In the genomic region with DNA sequence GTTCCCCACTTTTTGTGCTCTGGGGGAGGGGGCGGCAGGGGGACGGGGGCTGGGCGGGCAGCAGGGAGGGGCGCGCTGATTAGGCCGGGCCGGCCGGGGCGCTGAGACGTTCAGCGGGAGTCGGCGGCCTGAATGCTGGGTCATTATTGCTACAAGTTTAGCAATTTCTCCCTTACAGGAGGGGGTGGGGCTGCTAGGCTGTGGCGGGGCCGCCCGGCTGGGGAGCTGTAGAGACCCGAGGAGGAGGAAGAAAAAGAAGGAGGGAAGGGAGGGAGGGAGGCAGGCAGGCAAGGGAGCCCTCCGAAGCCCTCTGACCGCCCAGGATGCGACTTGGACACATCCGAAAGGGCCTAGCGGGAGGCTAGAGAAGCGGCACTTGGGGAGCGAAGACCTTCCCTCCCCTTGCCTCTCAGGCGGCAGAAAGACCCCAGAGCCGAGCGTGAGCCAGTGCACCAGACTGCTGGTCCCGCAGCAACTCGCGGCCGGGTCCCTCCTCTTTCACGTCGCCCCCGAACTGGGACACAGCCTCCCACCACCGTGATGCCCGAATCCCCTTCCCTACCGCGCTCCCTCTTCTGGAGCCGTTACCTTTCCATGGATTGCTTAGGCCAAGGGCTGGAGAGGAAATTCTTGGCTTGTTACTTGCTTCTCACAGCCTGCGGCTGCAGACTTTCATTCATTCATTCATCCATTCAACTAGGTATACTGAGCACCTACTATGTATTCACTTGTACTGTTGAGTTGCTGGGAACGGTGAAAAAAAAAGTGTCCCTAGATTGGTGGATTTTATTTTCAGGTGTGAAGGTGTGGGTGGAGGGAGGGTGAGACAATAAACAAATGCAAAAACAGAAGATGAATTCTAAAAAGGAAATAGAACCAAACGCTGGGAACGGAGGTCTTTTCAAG, we compare ENCODE assay signal across 17 cellular contexts. TPM values are rescaled to one million over a fixed set of nuclear protein-coding genes. Genes with fewer than 3 reads are reported as not detected.
DNase-seq lines count a peak whose midpoint lies in the region; ATAC-seq and TF ChIP-seq lines count a peak whose summit lies in the region.
"Had no signal": no experiment of that assay in that cellular context is flagged by ENCODE, and none has a peak within 500 bp of the region (broad histone marks: within the 10 kb centered on the region; RNA-seq: fewer than 3 reads in every experiment).

No MANE protein-coding gene starts in this region.

- H3K9me3 Mint-ChIP-seq in activated T-cell treated with anti-CD3 and anti-CD28 coated beads, Interleukin-2, amount 50 U/mL, for 72 hours: no peaks in the 10 kb centered on the region
- H3K9me3 Mint-ChIP-seq: activated T-helper 1 cell treated with anti-CD3 and anti-CD28 coated beads, Interleukin-12 subunit alpha, Interleukin-12 subunit beta, Interleukin-2, Interleukin-4 antibody, amounts not matched to agents 30 ng/mL and 10 ng/mL and 1 ng/mL, durations not matched to agents 14 hours and 24 hours and 36 hours had no signal

- TF ChIP-seq POLR2A in sigmoid colon (IDR thresholded peaks at IDR 0.05): no peak

- H3K4me1 Mint-ChIP-seq in activated T-cell treated with anti-CD3 and anti-CD28 coated beads, Interleukin-2, amount 50 U/mL, for 72 hours (ENCODE audit: low read depth): peaks cover 31% of the 10 kb centered on the region

- no peaks in the 10 kb centered on the region for H3K9me3 ChIP-seq in sigmoid colon
- H3K9me3 ChIP-seq: gastrocnemius medialis, upper lobe of left lung had no signal

- no peak for DNase-seq in activated T-cell treated with anti-CD3 and anti-CD28 coated beads, Interleukin-2, amount 50 U/mL, for 72 hours
- DNase-seq in activated T-cell treated with anti-CD3 and anti-CD28 coated beads, Interleukin-2, amount 50 U/mL, for 1 hour: no peak
- peak; percentile 59 for DNase-seq in SKM-1 treated with dmso at 0.1 percent for 144 hours (lab: John Stamatoyannopoulos, UW; ENCODE audit: unreplicated experiment)
- DNase-seq in iPS-NIHi11 (ENCODE audit: low spot score): peak; percentile 61
- DNase-seq in sigmoid colon: peak; percentile 86
- no peak for DNase-seq in NCI-H748 treated with DMSO at 0.1 percent for 48 hours (lab: John Stamatoyannopoulos, UW)
- DNase-seq in stimulated activated CD4-positive, alpha-beta T cell treated with anti-CD3 and anti-CD28 coated beads, Interleukin-4, amount 100 ng/mL, for 1 hour: no peak
- DNase-seq in mesenteric fat pad (ENCODE audit: low spot score): no peak
- DNase-seq: activated CD4-positive, alpha-beta T cell treated with anti-CD3 and anti-CD28 coated beads, Interleukin-2, amount 50 U/mL, for 4 hours; aorta; effector CD8-positive, alpha-beta T cell; gastrocnemius medialis; NCI-H1417 treated with DMSO at 0.1 percent for 48 hours; nucleus accumbens; T-helper 9 cell had no signal

- H3K27me3 ChIP-seq in sigmoid colon: peaks cover 0 to 15% (median 0%) of the 10 kb centered on the region in 3 donors

- peaks cover 79% of the 10 kb centered on the region for H3K27me3 Mint-ChIP-seq in activated T-cell treated with anti-CD3 and anti-CD28 coated beads, Interleukin-2, amount 50 U/mL, for 72 hours (ENCODE audit: low read depth)

- no peak for ATAC-seq in activated T-cell treated with anti-CD3 and anti-CD28 coated beads, Interleukin-2, amount 50 U/mL, for 72 hours (replicated peaks in 1 of 2)
- ATAC-seq: gastrocnemius medialis had no signal

- peaks cover 3 to 40% (median 25%) of the 10 kb centered on the region in 4 donors for H3K4me1 ChIP-seq in sigmoid colon

- peaks cover 0 to 1% of the 10 kb centered on the region in 2 donors for H3K36me3 Mint-ChIP-seq in activated T-cell treated with anti-CD3 and anti-CD28 coated beads, Interleukin-2, amount 50 U/mL, for 72 hours (ENCODE audit: insufficient read depth in 2 of 2)

- WGBS in sigmoid colon, 2 donors: 11 to 30% methylated on average over 43 of the region's 43 CpGs

- H3K4me3 Mint-ChIP-seq in activated T-cell treated with anti-CD3 and anti-CD28 coated beads, Interleukin-2, amount 50 U/mL, for 72 hours: peak overlapping the region; percentile 2 to 27
- H3K4me3 Mint-ChIP-seq: activated T-helper 1 cell treated with anti-CD3 and anti-CD28 coated beads, Interleukin-12 subunit alpha, Interleukin-12 subunit beta, Interleukin-2, Interleukin-4 antibody, amounts not matched to agents 30 ng/mL and 10 ng/mL and 1 ng/mL, durations not matched to agents 14 hours and 24 hours and 36 hours had no signal

- peak overlapping the region; percentile 70 to 80 (median 78) for H3K4me3 ChIP-seq in sigmoid colon

- no peak overlapping the region for H3K27ac Mint-ChIP-seq in activated T-cell treated with anti-CD3 and anti-CD28 coated beads, Interleukin-2, amount 50 U/mL, for 72 hours
- H3K27ac Mint-ChIP-seq: activated T-helper 1 cell treated with anti-CD3 and anti-CD28 coated beads, Interleukin-12 subunit alpha, Interleukin-12 subunit beta, Interleukin-2, Interleukin-4 antibody, amounts not matched to agents 30 ng/mL and 10 ng/mL and 1 ng/mL, durations not matched to agents 14 hours and 24 hours and 36 hours had no signal

- peaks cover 0 to 4% (median 0%) of the 10 kb centered on the region in 4 donors for H3K36me3 ChIP-seq in sigmoid colon
- H3K36me3 ChIP-seq: gastrocnemius medialis, upper lobe of left lung had no signal

- intact Hi-C loops in sigmoid colon (cut with DNase I): loop anchor here (5.0 kb wide), 1 partner anchor 105 kb away; the partner anchor contains the start of gene GOT1

- TF ChIP-seq EP300 in sigmoid colon (IDR thresholded peaks at IDR 0.05): no peak

- peak overlapping the region in 3 of 4 donors; percentile 94 to 95 (median 94) for H3K27ac ChIP-seq in sigmoid colon
- H3K27ac ChIP-seq: gastrocnemius medialis, upper lobe of left lung had no signal

- TF ChIP-seq CTCF in sigmoid colon (IDR thresholded peaks at IDR 0.05): no peak

RNA-seq across cellular contexts. Expression of gene NKX2-3, which starts 4.9 kb away (rescaled TPM):
- not detected for total RNA-seq in activated T-cell treated with anti-CD3 and anti-CD28 coated beads, Interleukin-2, amount 50 U/mL, for 72 hours
- total RNA-seq in sigmoid colon: 10 to 100 TPM; 32.4 to 49.9 (median 34.1) TPM
- 1 to 10 TPM; 5.8 to 8.9 (median 7.2) TPM for polyA plus RNA-seq in sigmoid colon
- 2.8 TPM for total RNA-seq in mesenteric fat pad
- total RNA-seq: activated T-helper 1 cell treated with anti-CD3 and anti-CD28 coated beads, Interleukin-12 subunit alpha, Interleukin-12 subunit beta, Interleukin-2, Interleukin-4 antibody, amounts not matched to agents 30 ng/mL and 10 ng/mL and 1 ng/mL, durations not matched to agents 14 hours and 24 hours and 36 hours; gastrocnemius medialis had no signal

Comparison
In these comparisons a context has a peak if more than half of its experiments do, and no peak if none do; other contexts are left out.
1. DNase-seq: peak in SKM-1 treated with dmso at 0.1 percent for 144 hours (single experiment), iPS-NIHi11 (single experiment) and sigmoid colon (single experiment); none in activated T-cell treated with anti-CD3 and anti-CD28 coated beads, Interleukin-2, amount 50 U/mL, for 72 hours (0 of 2), activated T-cell treated with anti-CD3 and anti-CD28 coated beads, Interleukin-2, amount 50 U/mL, for 1 hour (single experiment), NCI-H748 treated with DMSO at 0.1 percent for 48 hours (single experiment), stimulated activated CD4-positive, alpha-beta T cell treated with anti-CD3 and anti-CD28 coated beads, Interleukin-4, amount 100 ng/mL, for 1 hour (single experiment) and mesenteric fat pad (single experiment).